17 cellular contexts compared by ENCODE assay signal in genomic region chr3:157059181-157059580, GRCh38.
DNase-seq lines count a peak whose midpoint lies in the region; ATAC-seq, FAIRE-seq and TF ChIP-seq lines count a peak whose summit lies in the region.
"Had no signal": no experiment of that assay in that cellular context is flagged by ENCODE, and none has a peak within 500 bp of the region (broad histone marks: within the 10 kb centered on the region; RNA-seq: fewer than 3 reads in every experiment).

No MANE protein-coding gene starts in this region.

- TF ChIP-seq CTCF in KMS-11 (conservative IDR thresholded peaks at IDR 0.05; ENCODE audit: low read depth, low read length), result no peak

- H3K4me2 ChIP-seq in KMS-11 (0 out of 2 replicates have a peak overlapping the region, but pooled peaks have one; percentile 7), Karpas-422 (ENCODE audit: low read depth, low read length, poor library complexity, severe bottlenecking) (no peak overlapping the region)

- FAIRE-seq in frontal cortex (lab: Jason Lieb, UNC), result no peak

- H4K20me1 ChIP-seq in KMS-11 (ENCODE audit: insufficient read depth) (no peaks in the 10 kb centered on the region), Karpas-422 (ENCODE audit: insufficient read depth, low read depth, low read length) (no peaks in the 10 kb centered on the region)

- H3K9me2 ChIP-seq in Karpas-422 (replicated peaks; ENCODE audit: insufficient read depth, low read length), result no peaks in the 10 kb centered on the region

- H3K4me3 ChIP-seq in KMS-11 (IDR thresholded peaks at IDR 0.05; ENCODE audit: insufficient read depth, low read depth, low read length), result no peak overlapping the region
- H3K4me3 ChIP-seq in Karpas-422 (ENCODE audit: low read length), result no peak overlapping the region
- H3K4me3 ChIP-seq: breast epithelium had no signal

- H3K4me1 ChIP-seq in KMS-11 (ENCODE audit: low read depth, poor library complexity, severe bottlenecking) (peaks cover 9% of the 10 kb centered on the region), Karpas-422 (ENCODE audit: low read length) (peaks cover 3% of the 10 kb centered on the region)
- H3K4me1 ChIP-seq: breast epithelium had no signal

- no peak overlapping the region for H3K9ac ChIP-seq in KMS-11
- no peak overlapping the region for H3K9ac ChIP-seq in Karpas-422 (ENCODE audit: low read length)

- H3K9me3 ChIP-seq in Karpas-422 (ENCODE audit: low read length), result no peaks in the 10 kb centered on the region
- H3K9me3 ChIP-seq: breast epithelium had no signal

- ATAC-seq in GM18502 (IDR thresholded peaks at IDR 0.05; ENCODE audit: poor library complexity, unreplicated experiment) (peak; percentile 64), GM19452 (IDR thresholded peaks at IDR 0.05; ENCODE audit: unreplicated experiment) (peak; percentile 44), HG02884 (IDR thresholded peaks at IDR 0.05; ENCODE audit: unreplicated experiment) (peak; percentile 54), GM19328 (IDR thresholded peaks at IDR 0.05; ENCODE audit: unreplicated experiment) (no peak)
- ATAC-seq: left ventricle myocardium superior had no signal

- H3K79me2 ChIP-seq in KMS-11 (ENCODE audit: insufficient read depth, low read depth) (no peaks in the 10 kb centered on the region), Karpas-422 (ENCODE audit: low read length) (no peaks in the 10 kb centered on the region)

- H3K27ac ChIP-seq in KMS-11 (no peak overlapping the region), Karpas-422 (ENCODE audit: low read length) (no peak overlapping the region)
- H3K27ac ChIP-seq: breast epithelium had no signal

- H3K27me3 ChIP-seq in KMS-11 (ENCODE audit: insufficient read depth, low read depth) (no peaks in the 10 kb centered on the region), Karpas-422 (ENCODE audit: low read length) (no peaks in the 10 kb centered on the region)
- H3K27me3 ChIP-seq: breast epithelium had no signal

- DNase-seq in NCI-H1694 treated with DMSO at 0.1 percent for 48 hours (lab: John Stamatoyannopoulos, UW) (no peak), frontal cortex (ENCODE audit: low spot score in 2 of 2) (no peak), Karpas-422 (no peak)
- DNase-seq: cortex of kidney, DMS79 treated with DMSO at 0.1 percent for 48 hours, H9, immature natural killer cell, left ventricle myocardium superior, NCI-H2171, NCI-H526 treated with DMSO at 0.1 percent for 48 hours, SHP77 had no signal

- H3K36me3 ChIP-seq in KMS-11 (ENCODE audit: insufficient read depth) (no peaks in the 10 kb centered on the region), Karpas-422 (ENCODE audit: insufficient read depth, low read length) (no peaks in the 10 kb centered on the region)
- H3K36me3 ChIP-seq: breast epithelium had no signal

- H2AFZ ChIP-seq in KMS-11 (ENCODE audit: low read depth) (no peak overlapping the region), Karpas-422 (ENCODE audit: low read length) (no peak overlapping the region)
